In genomic region chr15:58476525-58477162, GRCh38 we compare ENCODE assay signal across 1 cellular context.
TF ChIP-seq lines count a peak whose summit lies in the region.

No MANE protein-coding gene starts in this region.

TF ChIP-seq in HepG2, 621 proteins besides CTCF, POLR2A, EP300 and RAD21 (continued from another document and continues in another):
- TF ChIP-seq, protein P1, sequence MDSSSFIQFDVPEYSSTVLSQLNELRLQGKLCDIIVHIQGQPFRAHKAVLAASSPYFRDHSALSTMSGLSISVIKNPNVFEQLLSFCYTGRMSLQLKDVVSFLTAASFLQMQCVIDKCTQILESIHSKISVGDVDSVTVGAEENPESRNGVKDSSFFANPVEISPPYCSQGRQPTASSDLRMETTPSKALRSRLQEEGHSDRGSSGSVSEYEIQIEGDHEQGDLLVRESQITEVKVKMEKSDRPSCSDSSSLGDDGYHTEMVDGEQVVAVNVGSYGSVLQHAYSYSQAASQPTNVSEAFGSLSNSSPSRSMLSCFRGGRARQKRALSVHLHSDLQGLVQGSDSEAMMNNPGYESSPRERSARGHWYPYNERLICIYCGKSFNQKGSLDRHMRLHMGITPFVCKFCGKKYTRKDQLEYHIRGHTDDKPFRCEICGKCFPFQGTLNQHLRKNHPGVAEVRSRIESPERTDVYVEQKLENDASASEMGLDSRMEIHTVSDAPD (CRISPR knock-in tag; IDR thresholded peaks at IDR 0.05): no peak
- TF ChIP-seq ZBED4 (CRISPR knock-in tag; IDR thresholded peaks at IDR 0.05; ENCODE audit: borderline replicate concordance) (no peak), RELA (CRISPR knock-in tag; IDR thresholded peaks at IDR 0.05) (no peak), HOXA3 (CRISPR knock-in tag; IDR thresholded peaks at IDR 0.05) (no peak), ZNF326 (CRISPR knock-in tag; IDR thresholded peaks at IDR 0.05; ENCODE audit: borderline replicate concordance) (no peak), WIZ (CRISPR knock-in tag; IDR thresholded peaks at IDR 0.05) (no peak), ZFP41 (CRISPR knock-in tag; IDR thresholded peaks at IDR 0.05; ENCODE audit: borderline replicate concordance) (no peak), YEATS4 (CRISPR knock-in tag; IDR thresholded peaks at IDR 0.05; ENCODE audit: borderline replicate concordance) (no peak; the same call in 1 of the 2 replicates), BCLAF1 (IDR thresholded peaks at IDR 0.05) (no peak), ZNF343 (CRISPR knock-in tag; IDR thresholded peaks at IDR 0.05) (no peak), ZNF256 (CRISPR knock-in tag; conservative IDR thresholded peaks at IDR 0.05) (no peak), ZNF496 (CRISPR knock-in tag; IDR thresholded peaks at IDR 0.05; ENCODE audit: insufficient replicate concordance) (no peak), GLI4 (CRISPR knock-in tag; IDR thresholded peaks at IDR 0.05; ENCODE audit: borderline replicate concordance) (no peak), MTA1 (CRISPR knock-in tag; IDR thresholded peaks at IDR 0.05; ENCODE audit: borderline replicate concordance) (0 out of 2 replicates have a peak, but pooled peaks have one; percentile 28), BCL3 (CRISPR knock-in tag; IDR thresholded peaks at IDR 0.05) (no peak), U2AF2 (IDR thresholded peaks at IDR 0.05; ENCODE audit: low read depth, low read length) (no peak), ZFX (CRISPR knock-in tag; IDR thresholded peaks at IDR 0.05; ENCODE audit: low read depth) (peak; percentile 26), CEBPG (CRISPR knock-in tag; IDR thresholded peaks at IDR 0.05) (peak; percentile 54), BRF2 (CRISPR knock-in tag; IDR thresholded peaks at IDR 0.05) (no peak), ZNF678 (CRISPR knock-in tag; IDR thresholded peaks at IDR 0.05) (no peak), FOXC1 (CRISPR knock-in tag; IDR thresholded peaks at IDR 0.05; ENCODE audit: borderline replicate concordance) (no peak), MLX (CRISPR knock-in tag; IDR thresholded peaks at IDR 0.05) (no peak), NRL (CRISPR knock-in tag; IDR thresholded peaks at IDR 0.05; ENCODE audit: borderline replicate concordance) (no peak), JDP2 (CRISPR knock-in tag; IDR thresholded peaks at IDR 0.05; ENCODE audit: borderline replicate concordance) (no peak)
- TF ChIP-seq, protein P2, sequence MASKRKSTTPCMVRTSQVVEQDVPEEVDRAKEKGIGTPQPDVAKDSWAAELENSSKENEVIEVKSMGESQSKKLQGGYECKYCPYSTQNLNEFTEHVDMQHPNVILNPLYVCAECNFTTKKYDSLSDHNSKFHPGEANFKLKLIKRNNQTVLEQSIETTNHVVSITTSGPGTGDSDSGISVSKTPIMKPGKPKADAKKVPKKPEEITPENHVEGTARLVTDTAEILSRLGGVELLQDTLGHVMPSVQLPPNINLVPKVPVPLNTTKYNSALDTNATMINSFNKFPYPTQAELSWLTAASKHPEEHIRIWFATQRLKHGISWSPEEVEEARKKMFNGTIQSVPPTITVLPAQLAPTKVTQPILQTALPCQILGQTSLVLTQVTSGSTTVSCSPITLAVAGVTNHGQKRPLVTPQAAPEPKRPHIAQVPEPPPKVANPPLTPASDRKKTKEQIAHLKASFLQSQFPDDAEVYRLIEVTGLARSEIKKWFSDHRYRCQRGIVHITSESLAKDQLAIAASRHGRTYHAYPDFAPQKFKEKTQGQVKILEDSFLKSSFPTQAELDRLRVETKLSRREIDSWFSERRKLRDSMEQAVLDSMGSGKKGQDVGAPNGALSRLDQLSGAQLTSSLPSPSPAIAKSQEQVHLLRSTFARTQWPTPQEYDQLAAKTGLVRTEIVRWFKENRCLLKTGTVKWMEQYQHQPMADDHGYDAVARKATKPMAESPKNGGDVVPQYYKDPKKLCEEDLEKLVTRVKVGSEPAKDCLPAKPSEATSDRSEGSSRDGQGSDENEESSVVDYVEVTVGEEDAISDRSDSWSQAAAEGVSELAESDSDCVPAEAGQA (IDR thresholded peaks at IDR 0.05; ENCODE audit: low read depth): no peak
- TF ChIP-seq, protein P2 (CRISPR knock-in tag; IDR thresholded peaks at IDR 0.05; ENCODE audit: borderline replicate concordance): no peak
- TF ChIP-seq, protein P3, sequence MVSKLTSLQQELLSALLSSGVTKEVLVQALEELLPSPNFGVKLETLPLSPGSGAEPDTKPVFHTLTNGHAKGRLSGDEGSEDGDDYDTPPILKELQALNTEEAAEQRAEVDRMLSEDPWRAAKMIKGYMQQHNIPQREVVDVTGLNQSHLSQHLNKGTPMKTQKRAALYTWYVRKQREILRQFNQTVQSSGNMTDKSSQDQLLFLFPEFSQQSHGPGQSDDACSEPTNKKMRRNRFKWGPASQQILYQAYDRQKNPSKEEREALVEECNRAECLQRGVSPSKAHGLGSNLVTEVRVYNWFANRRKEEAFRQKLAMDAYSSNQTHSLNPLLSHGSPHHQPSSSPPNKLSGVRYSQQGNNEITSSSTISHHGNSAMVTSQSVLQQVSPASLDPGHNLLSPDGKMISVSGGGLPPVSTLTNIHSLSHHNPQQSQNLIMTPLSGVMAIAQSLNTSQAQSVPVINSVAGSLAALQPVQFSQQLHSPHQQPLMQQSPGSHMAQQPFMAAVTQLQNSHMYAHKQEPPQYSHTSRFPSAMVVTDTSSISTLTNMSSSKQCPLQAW (CRISPR knock-in tag; IDR thresholded peaks at IDR 0.05): no peak
- TF ChIP-seq, protein P4, sequence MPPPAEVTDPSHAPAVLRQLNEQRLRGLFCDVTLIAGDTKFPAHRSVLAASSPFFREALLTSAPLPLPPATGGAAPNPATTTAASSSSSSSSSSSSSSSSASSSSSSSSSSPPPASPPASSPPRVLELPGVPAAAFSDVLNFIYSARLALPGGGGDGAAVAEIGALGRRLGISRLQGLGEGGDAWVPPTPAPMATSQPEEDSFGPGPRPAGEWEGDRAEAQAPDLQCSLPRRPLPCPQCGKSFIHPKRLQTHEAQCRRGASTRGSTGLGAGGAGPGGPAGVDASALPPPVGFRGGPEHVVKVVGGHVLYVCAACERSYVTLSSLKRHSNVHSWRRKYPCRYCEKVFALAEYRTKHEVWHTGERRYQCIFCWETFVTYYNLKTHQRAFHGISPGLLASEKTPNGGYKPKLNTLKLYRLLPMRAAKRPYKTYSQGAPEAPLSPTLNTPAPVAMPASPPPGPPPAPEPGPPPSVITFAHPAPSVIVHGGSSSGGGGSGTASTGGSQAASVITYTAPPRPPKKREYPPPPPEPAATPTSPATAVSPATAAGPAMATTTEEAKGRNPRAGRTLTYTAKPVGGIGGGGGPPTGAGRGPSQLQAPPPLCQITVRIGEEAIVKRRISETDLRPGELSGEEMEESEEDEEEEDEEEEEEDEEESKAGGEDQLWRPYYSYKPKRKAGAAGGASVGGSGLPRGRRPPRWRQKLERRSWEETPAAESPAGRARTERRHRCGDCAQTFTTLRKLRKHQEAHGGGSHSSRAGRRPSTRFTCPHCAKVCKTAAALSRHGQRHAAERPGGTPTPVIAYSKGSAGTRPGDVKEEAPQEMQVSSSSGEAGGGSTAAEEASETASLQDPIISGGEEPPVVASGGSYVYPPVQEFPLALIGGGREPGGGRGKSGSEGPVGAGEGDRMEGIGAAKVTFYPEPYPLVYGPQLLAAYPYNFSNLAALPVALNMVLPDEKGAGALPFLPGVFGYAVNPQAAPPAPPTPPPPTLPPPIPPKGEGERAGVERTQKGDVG (CRISPR knock-in tag; IDR thresholded peaks at IDR 0.05; ENCODE audit: borderline replicate concordance): no peak
- TF ChIP-seq, protein P5, sequence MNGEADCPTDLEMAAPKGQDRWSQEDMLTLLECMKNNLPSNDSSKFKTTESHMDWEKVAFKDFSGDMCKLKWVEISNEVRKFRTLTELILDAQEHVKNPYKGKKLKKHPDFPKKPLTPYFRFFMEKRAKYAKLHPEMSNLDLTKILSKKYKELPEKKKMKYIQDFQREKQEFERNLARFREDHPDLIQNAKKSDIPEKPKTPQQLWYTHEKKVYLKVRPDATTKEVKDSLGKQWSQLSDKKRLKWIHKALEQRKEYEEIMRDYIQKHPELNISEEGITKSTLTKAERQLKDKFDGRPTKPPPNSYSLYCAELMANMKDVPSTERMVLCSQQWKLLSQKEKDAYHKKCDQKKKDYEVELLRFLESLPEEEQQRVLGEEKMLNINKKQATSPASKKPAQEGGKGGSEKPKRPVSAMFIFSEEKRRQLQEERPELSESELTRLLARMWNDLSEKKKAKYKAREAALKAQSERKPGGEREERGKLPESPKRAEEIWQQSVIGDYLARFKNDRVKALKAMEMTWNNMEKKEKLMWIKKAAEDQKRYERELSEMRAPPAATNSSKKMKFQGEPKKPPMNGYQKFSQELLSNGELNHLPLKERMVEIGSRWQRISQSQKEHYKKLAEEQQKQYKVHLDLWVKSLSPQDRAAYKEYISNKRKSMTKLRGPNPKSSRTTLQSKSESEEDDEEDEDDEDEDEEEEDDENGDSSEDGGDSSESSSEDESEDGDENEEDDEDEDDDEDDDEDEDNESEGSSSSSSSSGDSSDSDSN (CRISPR knock-in tag; IDR thresholded peaks at IDR 0.05): 0 out of 2 replicates have a peak, but pooled peaks have one; percentile 25
